11 cellular contexts compared by ENCODE assay signal in genomic region chr6:52724041-52724405, GRCh38. TPM values are rescaled to one million over a fixed set of nuclear protein-coding genes. Genes with fewer than 3 reads are reported as not detected.
DNase-seq lines count a peak whose midpoint lies in the region; ATAC-seq and TF ChIP-seq lines count a peak whose summit lies in the region.
"Had no signal": no experiment of that assay in that cellular context is flagged by ENCODE, and none has a peak within 500 bp of the region (broad histone marks: within the 10 kb centered on the region; RNA-seq: fewer than 3 reads in every experiment).

No MANE protein-coding gene starts in this region.

- H3K9me3 Mint-ChIP-seq in stimulated activated effector memory CD8-positive, alpha-beta T cell treated with anti-CD3 and anti-CD28 coated beads, Interleukin-12 subunit alpha, Interleukin-12 subunit beta, amount 100 ng/mL, for 72 hours: no peaks in the 10 kb centered on the region

- H3K27ac Mint-ChIP-seq in stimulated activated effector memory CD8-positive, alpha-beta T cell treated with anti-CD3 and anti-CD28 coated beads, Interleukin-12 subunit alpha, Interleukin-12 subunit beta, amount 100 ng/mL, for 72 hours: no peak overlapping the region

- H3K36me3 Mint-ChIP-seq in stimulated activated effector memory CD8-positive, alpha-beta T cell treated with anti-CD3 and anti-CD28 coated beads, Interleukin-12 subunit alpha, Interleukin-12 subunit beta, amount 100 ng/mL, for 72 hours: no peaks in the 10 kb centered on the region

- H3K27ac ChIP-seq in left ventricle myocardium inferior (replicated peaks) (no peak overlapping the region), coronary artery (peak overlapping the region; percentile 80 to 81), right lobe of liver (peak overlapping the region; percentile 23 to 89 (median 65))
- H3K27ac ChIP-seq: BLaER1 had no signal

- no peak for DNase-seq in Right ventricle myocardium inferior (ENCODE audit: missing footprints)
- DNase-seq in left ventricle myocardium inferior: no peak
- DNase-seq in coronary artery (ENCODE audit: low spot score): no peak
- DNase-seq in right lobe of liver: peak in 1 of 3 donors; percentile 63
- no peak for DNase-seq in stimulated activated effector memory CD8-positive, alpha-beta T cell treated with anti-CD3 and anti-CD28 coated beads, Interleukin-12 subunit alpha, Interleukin-12 subunit beta, amount 100 ng/mL, for 72 hours (ENCODE audit: low spot score in 2 of 2)
- DNase-seq in erythroblast (lab: John Stamatoyannopoulos, UW): no peak

- H3K27me3 ChIP-seq in left ventricle myocardium inferior (ENCODE audit: low read depth) (no peaks in the 10 kb centered on the region), right lobe of liver (no peaks in the 10 kb centered on the region)
- H3K27me3 ChIP-seq: BLaER1 had no signal

- TF ChIP-seq POLR2A in right lobe of liver (IDR thresholded peaks at IDR 0.05): no peak
- no peak for TF ChIP-seq POLR2A in erythroblast (IDR thresholded peaks at IDR 0.05; ENCODE audit: low read length)

- WGBS in right lobe of liver (ENCODE audit: insufficient coverage, low coverage, low lambda C conversion rate, missing lambda C conversion rate): 31% methylated on average over 2 of the region's 2 CpGs

- H3K4me3 ChIP-seq in left ventricle myocardium inferior (no peak overlapping the region), coronary artery (no peak overlapping the region), right lobe of liver (no peak overlapping the region)
- H3K4me3 ChIP-seq: BLaER1, GM12878 had no signal

- H3K9me3 ChIP-seq in left ventricle myocardium inferior (replicated peaks) (no peaks in the 10 kb centered on the region), right lobe of liver (no peaks in the 10 kb centered on the region)
- H3K9me3 ChIP-seq: BLaER1 had no signal

- H3K36me3 ChIP-seq in left ventricle myocardium inferior: no peaks in the 10 kb centered on the region
- H3K36me3 ChIP-seq in right lobe of liver: no peaks in the 10 kb centered on the region
- H3K36me3 ChIP-seq: BLaER1 had no signal

- TF ChIP-seq CTCF in left ventricle myocardium inferior (IDR thresholded peaks at IDR 0.05; ENCODE audit: borderline replicate concordance): no peak
- TF ChIP-seq CTCF in coronary artery (IDR thresholded peaks at IDR 0.05): no peak
- no peak for TF ChIP-seq CTCF in right lobe of liver (IDR thresholded peaks at IDR 0.05)

- H3K4me1 ChIP-seq in left ventricle myocardium inferior: no peaks in the 10 kb centered on the region
- peaks cover 0 to 55% (median 23%) of the 10 kb centered on the region in 4 donors for H3K4me1 ChIP-seq in right lobe of liver
- H3K4me1 ChIP-seq: BLaER1 had no signal

- no peak overlapping the region for H3K4me3 Mint-ChIP-seq in stimulated activated effector memory CD8-positive, alpha-beta T cell treated with anti-CD3 and anti-CD28 coated beads, Interleukin-12 subunit alpha, Interleukin-12 subunit beta, amount 100 ng/mL, for 72 hours

- intact Hi-C loops in Right ventricle myocardium inferior (cut with DNase I): no loop called here
- intact Hi-C loops in left ventricle myocardium inferior (cut with micrococcal nuclease): no loop called here
- intact Hi-C loops in right lobe of liver (cut with DNase I): no loop called here

- H3K4me1 Mint-ChIP-seq in stimulated activated effector memory CD8-positive, alpha-beta T cell treated with anti-CD3 and anti-CD28 coated beads, Interleukin-12 subunit alpha, Interleukin-12 subunit beta, amount 100 ng/mL, for 72 hours: peaks cover 6% of the 10 kb centered on the region

- ATAC-seq in Right ventricle myocardium inferior (peak; percentile 72), right lobe of liver (peak; percentile 23 to 54 (median 50)), GM19324 (IDR thresholded peaks at IDR 0.05; ENCODE audit: low FRiP score, unreplicated experiment) (no peak), HG02973 (IDR thresholded peaks at IDR 0.05; ENCODE audit: unreplicated experiment) (no peak)
- ATAC-seq in stimulated activated effector memory CD8-positive, alpha-beta T cell treated with anti-CD3 and anti-CD28 coated beads, Interleukin-12 subunit alpha, Interleukin-12 subunit beta, amount 100 ng/mL, for 72 hours: no peak

RNA-seq across cellular contexts. Expression of gene GSTA2, which starts 39.3 kb away (rescaled TPM):
- total RNA-seq in Right ventricle myocardium inferior: not detected
- not detected for total RNA-seq in left ventricle myocardium inferior
- total RNA-seq in right lobe of liver: 100 to 1,000 TPM in 1 of 6 experiments, 10 to 100 TPM in 3, 1 to 10 TPM in 2; 7.6 to 177 (median 54.4) TPM
- total RNA-seq: bronchial epithelial cell, GM12878 had no signal

RNA-seq across cellular contexts. Expression of gene TMEM14A, which starts 53.1 kb away (rescaled TPM):
- total RNA-seq in Right ventricle myocardium inferior (8.7 TPM), left ventricle myocardium inferior (10.9 TPM), right lobe of liver (10 to 100 TPM; 20.7 to 41.2 (median 33.3) TPM)

Comparison
In these comparisons a context has a peak if more than half of its experiments do, and no peak if none do; other contexts are left out.
1. ATAC-seq: peak in Right ventricle myocardium inferior (single experiment) and right lobe of liver (4 of 4); none in stimulated activated effector memory CD8-positive, alpha-beta T cell treated with anti-CD3 and anti-CD28 coated beads, Interleukin-12 subunit alpha, Interleukin-12 subunit beta, amount 100 ng/mL, for 72 hours (single experiment), GM19324 (single experiment) and HG02973 (single experiment).